Comparison of ENCODE assay signal across 1 cellular context in the genomic region with DNA sequence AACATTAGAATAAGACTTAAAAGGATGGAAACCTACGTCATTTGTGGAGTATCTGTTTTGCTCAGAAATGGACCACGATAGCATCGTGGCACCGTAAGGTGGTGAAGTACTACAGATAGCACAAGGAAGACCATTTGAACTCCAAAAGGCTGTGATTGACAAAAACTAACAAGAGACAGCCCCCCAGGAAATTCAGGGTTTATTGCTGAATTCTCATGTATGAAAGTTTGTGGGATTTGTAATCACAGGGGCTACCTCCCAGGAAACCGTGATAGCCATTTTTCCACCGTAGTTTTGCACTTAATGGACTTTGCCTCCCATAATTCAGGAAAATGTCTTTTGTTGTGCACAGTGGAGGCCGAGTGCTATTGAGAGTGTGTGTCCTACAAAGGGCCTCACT.
TF ChIP-seq lines count a peak whose summit lies in the region.

No MANE protein-coding gene starts in this region.

TF ChIP-seq in GM12878, 131 proteins besides CTCF, POLR2A, EP300 and RAD21 (continued from another document):
- TF ChIP-seq, protein P1, sequence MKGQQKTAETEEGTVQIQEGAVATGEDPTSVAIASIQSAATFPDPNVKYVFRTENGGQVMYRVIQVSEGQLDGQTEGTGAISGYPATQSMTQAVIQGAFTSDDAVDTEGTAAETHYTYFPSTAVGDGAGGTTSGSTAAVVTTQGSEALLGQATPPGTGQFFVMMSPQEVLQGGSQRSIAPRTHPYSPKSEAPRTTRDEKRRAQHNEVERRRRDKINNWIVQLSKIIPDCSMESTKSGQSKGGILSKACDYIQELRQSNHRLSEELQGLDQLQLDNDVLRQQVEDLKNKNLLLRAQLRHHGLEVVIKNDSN (IDR thresholded peaks at IDR 0.05; ENCODE audit: borderline replicate concordance, extremely low read length, insufficient read depth, low read depth, low read length) = no peak
- TF ChIP-seq CREM (IDR thresholded peaks at IDR 0.05; ENCODE audit: low read depth) (0 out of 2 replicates have a peak, but pooled peaks have one; percentile 24), MEF2B (IDR thresholded peaks at IDR 0.05; ENCODE audit: partially characterized antibody, poor library complexity, severe bottlenecking) (no peak), ATF7 (IDR thresholded peaks at IDR 0.05; ENCODE audit: low read depth) (0 out of 2 replicates have a peak, but pooled peaks have one; percentile 15), PAX8 (IDR thresholded peaks at IDR 0.05) (no peak), SUZ12 (IDR thresholded peaks at IDR 0.05; ENCODE audit: unreplicated experiment) (no peak), EED (IDR thresholded peaks at IDR 0.05; ENCODE audit: low read depth) (no peak), RUNX3 (IDR thresholded peaks at IDR 0.05; ENCODE audit: low read length) (0 out of 2 replicates have a peak, but pooled peaks have one; percentile 27), GABPA (IDR thresholded peaks at IDR 0.05; ENCODE audit: low read depth) (no peak), NR2F1 (conservative IDR thresholded peaks at IDR 0.05) (no peak), BHLHE40 (IDR thresholded peaks at IDR 0.05; ENCODE audit: borderline replicate concordance in 1 of 2, low read depth in 2 of 2, low read length in 1 of 2) (no peak), HDGF (IDR thresholded peaks at IDR 0.05) (no peak)
- TF ChIP-seq, protein P2, sequence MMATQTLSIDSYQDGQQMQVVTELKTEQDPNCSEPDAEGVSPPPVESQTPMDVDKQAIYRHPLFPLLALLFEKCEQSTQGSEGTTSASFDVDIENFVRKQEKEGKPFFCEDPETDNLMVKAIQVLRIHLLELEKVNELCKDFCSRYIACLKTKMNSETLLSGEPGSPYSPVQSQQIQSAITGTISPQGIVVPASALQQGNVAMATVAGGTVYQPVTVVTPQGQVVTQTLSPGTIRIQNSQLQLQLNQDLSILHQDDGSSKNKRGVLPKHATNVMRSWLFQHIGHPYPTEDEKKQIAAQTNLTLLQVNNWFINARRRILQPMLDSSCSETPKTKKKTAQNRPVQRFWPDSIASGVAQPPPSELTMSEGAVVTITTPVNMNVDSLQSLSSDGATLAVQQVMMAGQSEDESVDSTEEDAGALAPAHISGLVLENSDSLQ (IDR thresholded peaks at IDR 0.05) = no peak
- TF ChIP-seq, protein P3, sequence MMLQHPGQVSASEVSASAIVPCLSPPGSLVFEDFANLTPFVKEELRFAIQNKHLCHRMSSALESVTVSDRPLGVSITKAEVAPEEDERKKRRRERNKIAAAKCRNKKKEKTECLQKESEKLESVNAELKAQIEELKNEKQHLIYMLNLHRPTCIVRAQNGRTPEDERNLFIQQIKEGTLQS (IDR thresholded peaks at IDR 0.05; ENCODE audit: borderline replicate concordance, extremely low read depth, low read depth, low read length) = no peak
